Comparison of ENCODE assay signal across 10 cellular contexts in the genomic region with DNA sequence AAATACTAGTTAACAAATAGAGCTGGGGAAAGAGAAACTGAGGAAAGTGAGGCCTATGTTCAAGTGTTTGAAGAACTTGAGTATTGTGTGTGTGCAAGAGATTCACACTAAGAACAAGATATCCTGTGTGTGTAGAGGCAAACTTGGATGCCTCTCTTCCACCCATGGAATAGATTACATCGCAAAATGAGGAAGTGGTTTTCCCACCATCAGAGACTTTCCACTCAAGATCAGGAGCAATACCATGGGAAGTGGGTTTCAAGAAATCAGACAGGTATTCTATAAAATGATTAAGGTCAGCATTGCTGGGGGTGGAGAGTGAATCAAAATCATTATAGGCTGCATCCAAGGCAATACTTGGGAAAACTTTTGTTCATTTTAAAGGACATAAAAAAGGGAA.
"Had no signal": no experiment of that assay in that cellular context is flagged by ENCODE, and none has a peak within 500 bp of the region (broad histone marks: within the 10 kb centered on the region; RNA-seq: fewer than 3 reads in every experiment).

No MANE protein-coding gene starts in this region.

- H3K9me3 ChIP-seq: HAP-1 had no signal

- H3K36me3 ChIP-seq: HAP-1 had no signal

- H3K4me2 ChIP-seq: KMS-11 had no signal

- H3K27ac ChIP-seq: GM23248, KMS-11 had no signal

- H2AFZ ChIP-seq: GM23248 had no signal

- H3K4me1 ChIP-seq: HAP-1 had no signal

- H3K4me3 ChIP-seq: GM23248, HAP-1 had no signal

- DNase-seq: GM23248, GOT3, H7, HFFc6, IMR-90, KBM-7 had no signal

- FAIRE-seq: HTR-8/SVneo had no signal

- H3K4me3 Mint-ChIP-seq: HFFc6 had no signal

- H3K27ac Mint-ChIP-seq: HFFc6 had no signal

- ATAC-seq: HCT116 had no signal

- H3K9ac ChIP-seq: GM23248, KMS-11 had no signal
